ENCODE assay signal across 8 cellular contexts in genomic region chr15:79849789-79850188, GRCh38. TPM values are rescaled to one million over a fixed set of nuclear protein-coding genes. Genes with fewer than 3 reads are reported as not detected.
DNase-seq lines count a peak whose midpoint lies in the region; ATAC-seq, FAIRE-seq and TF ChIP-seq lines count a peak whose summit lies in the region.

No MANE protein-coding gene starts in this region.

- H3K27me3 ChIP-seq in bronchial epithelial cell (ENCODE audit: control insufficient read depth, insufficient read depth, low read length) (no peaks in the 10 kb centered on the region), neural cell (ENCODE audit: insufficient read depth, low read depth, low read length) (no peaks in the 10 kb centered on the region)

- no peak for TF ChIP-seq EP300 in neural cell (conservative IDR thresholded peaks at IDR 0.05; ENCODE audit: poor library complexity, severe bottlenecking)

- no peak for FAIRE-seq in bronchial epithelial cell (lab: Jason Lieb, UNC)

- no peaks in the 10 kb centered on the region for H3K9me2 ChIP-seq in neural cell (ENCODE audit: insufficient read depth, low read length)

- H3F3A ChIP-seq in neural cell (ENCODE audit: insufficient read depth, low read length, poor library complexity, severe bottlenecking) = no peaks in the 10 kb centered on the region

- ATAC-seq in HG03139 (IDR thresholded peaks at IDR 0.05; ENCODE audit: unreplicated experiment) = no peak

- H3K9ac ChIP-seq in neural cell (ENCODE audit: low read length) = no peak overlapping the region

- TF ChIP-seq RAD21 in neural cell (conservative IDR thresholded peaks at IDR 0.05) = peak; percentile 72

- TF ChIP-seq CTCF in bronchial epithelial cell (IDR thresholded peaks at IDR 0.05; ENCODE audit: insufficient read depth, low read length, severe bottlenecking) (peak; percentile 22), neural cell (IDR thresholded peaks at IDR 0.05; ENCODE audit: poor library complexity, severe bottlenecking) (peak; percentile 67)

- H3K79me2 ChIP-seq in neural cell (replicated peaks; ENCODE audit: insufficient read depth, low read length) = no peaks in the 10 kb centered on the region

- H4K20me1 ChIP-seq in neural cell (ENCODE audit: insufficient read depth) = no peaks in the 10 kb centered on the region

- H3K9me3 ChIP-seq in neural cell (ENCODE audit: low read length) = no peaks in the 10 kb centered on the region

- H3K4me3 ChIP-seq in bronchial epithelial cell (ENCODE audit: low read depth, low read length) (no peak overlapping the region), neural cell (ENCODE audit: low read length) (no peak overlapping the region)

- peak; percentile 31 for DNase-seq in SIG-M5 treated with dmso at 0.1 percent for 504 hours (lab: John Stamatoyannopoulos, UW; ENCODE audit: unreplicated experiment)
- DNase-seq in SIG-M5 (lab: John Stamatoyannopoulos, UW) = no peak
- peak; percentile 57 for DNase-seq in NAMALWA (ENCODE audit: low spot score)
- DNase-seq in bronchial epithelial cell (ENCODE audit: low read depth) = peak; percentile 22
- DNase-seq in central memory CD4-positive, alpha-beta T cell = no peak
- no peak for DNase-seq in DMS79 (lab: John Stamatoyannopoulos, UW)

- H3K27ac ChIP-seq in neural cell (ENCODE audit: low read length) = no peak overlapping the region

- H2AFZ ChIP-seq in neural cell (ENCODE audit: low read depth, low read length) = no peak overlapping the region

- peaks cover 2% of the 10 kb centered on the region for H3K36me3 ChIP-seq in bronchial epithelial cell (ENCODE audit: control insufficient read depth, insufficient read depth, low read length)
- H3K36me3 ChIP-seq in neural cell (ENCODE audit: insufficient read depth, low read length) = peaks cover 3% of the 10 kb centered on the region

- H3K4me2 ChIP-seq in neural cell (ENCODE audit: low read length) = no peak overlapping the region

TF ChIP-seq in neural cell, 6 proteins besides CTCF, POLR2A, EP300 and RAD21:
- peak; percentile 77 for TF ChIP-seq SMC3 (conservative IDR thresholded peaks at IDR 0.05; ENCODE audit: poor library complexity)
- TF ChIP-seq, protein P1, sequence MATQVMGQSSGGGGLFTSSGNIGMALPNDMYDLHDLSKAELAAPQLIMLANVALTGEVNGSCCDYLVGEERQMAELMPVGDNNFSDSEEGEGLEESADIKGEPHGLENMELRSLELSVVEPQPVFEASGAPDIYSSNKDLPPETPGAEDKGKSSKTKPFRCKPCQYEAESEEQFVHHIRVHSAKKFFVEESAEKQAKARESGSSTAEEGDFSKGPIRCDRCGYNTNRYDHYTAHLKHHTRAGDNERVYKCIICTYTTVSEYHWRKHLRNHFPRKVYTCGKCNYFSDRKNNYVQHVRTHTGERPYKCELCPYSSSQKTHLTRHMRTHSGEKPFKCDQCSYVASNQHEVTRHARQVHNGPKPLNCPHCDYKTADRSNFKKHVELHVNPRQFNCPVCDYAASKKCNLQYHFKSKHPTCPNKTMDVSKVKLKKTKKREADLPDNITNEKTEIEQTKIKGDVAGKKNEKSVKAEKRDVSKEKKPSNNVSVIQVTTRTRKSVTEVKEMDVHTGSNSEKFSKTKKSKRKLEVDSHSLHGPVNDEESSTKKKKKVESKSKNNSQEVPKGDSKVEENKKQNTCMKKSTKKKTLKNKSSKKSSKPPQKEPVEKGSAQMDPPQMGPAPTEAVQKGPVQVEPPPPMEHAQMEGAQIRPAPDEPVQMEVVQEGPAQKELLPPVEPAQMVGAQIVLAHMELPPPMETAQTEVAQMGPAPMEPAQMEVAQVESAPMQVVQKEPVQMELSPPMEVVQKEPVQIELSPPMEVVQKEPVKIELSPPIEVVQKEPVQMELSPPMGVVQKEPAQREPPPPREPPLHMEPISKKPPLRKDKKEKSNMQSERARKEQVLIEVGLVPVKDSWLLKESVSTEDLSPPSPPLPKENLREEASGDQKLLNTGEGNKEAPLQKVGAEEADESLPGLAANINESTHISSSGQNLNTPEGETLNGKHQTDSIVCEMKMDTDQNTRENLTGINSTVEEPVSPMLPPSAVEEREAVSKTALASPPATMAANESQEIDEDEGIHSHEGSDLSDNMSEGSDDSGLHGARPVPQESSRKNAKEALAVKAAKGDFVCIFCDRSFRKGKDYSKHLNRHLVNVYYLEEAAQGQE (IDR thresholded peaks at IDR 0.05; ENCODE audit: borderline replicate concordance) = no peak
- TF ChIP-seq EZH2 (IDR thresholded peaks at IDR 0.05; ENCODE audit: borderline replicate concordance, insufficient read depth, low read length, poor library complexity, severe bottlenecking) = no peak
TF ChIP-seq in neural cell: peak in this region for 1.

RNA-seq across cellular contexts. Expression of gene MTHFS, which starts 47.0 kb away (rescaled TPM):
- total RNA-seq in bronchial epithelial cell = 32.5 and 33.4 TPM in 2 replicates
- 9.0 and 12.8 TPM in 2 replicates for polyA plus RNA-seq in neural cell
- polyA minus RNA-seq in neural cell = 9.5 and 11.0 TPM in 2 replicates

Comparison
In these comparisons a context has a peak if more than half of its experiments do, and no peak if none do; other contexts are left out.
1. DNase-seq: peak in SIG-M5 treated with dmso at 0.1 percent for 504 hours (single experiment), NAMALWA (single experiment) and bronchial epithelial cell (single experiment); none in SIG-M5 (single experiment), central memory CD4-positive, alpha-beta T cell (single experiment) and DMS79 (single experiment).